In genomic region chr16:6012716-6013115, GRCh38 we compare ENCODE assay signal across 11 cellular contexts.
"Had no signal": no experiment of that assay in that cellular context is flagged by ENCODE, and none has a peak within 500 bp of the region (broad histone marks: within the 10 kb centered on the region; RNA-seq: fewer than 3 reads in every experiment).

No MANE protein-coding gene starts in this region.

- FAIRE-seq: H1, H54 had no signal

- H3K9me3 ChIP-seq: HAP-1 had no signal

- H3K36me3 ChIP-seq: HAP-1 had no signal

- H3K9ac ChIP-seq: GM23248 had no signal

- H3K4me2 ChIP-seq: GM23338 had no signal

- H3K4me3 ChIP-seq: GM23248, GM23338, HAP-1 had no signal

- H3K27ac ChIP-seq: GM23248 had no signal

- H3K4me1 ChIP-seq: HAP-1 had no signal

- H2AFZ ChIP-seq: GM23248, GM23338 had no signal

- DNase-seq: GM23248, GOT3, H7, H9, HCEC 1CT, HFFc6 had no signal

- ATAC-seq: GM23338, HCT116 had no signal
